10 cellular contexts compared by ENCODE assay signal in genomic region chr9:121322037-121322736, GRCh38. TPM values are rescaled to one million over a fixed set of nuclear protein-coding genes. Genes with fewer than 3 reads are reported as not detected.
DNase-seq lines count a peak whose midpoint lies in the region; ATAC-seq and TF ChIP-seq lines count a peak whose summit lies in the region.
"Had no signal": no experiment of that assay in that cellular context is flagged by ENCODE, and none has a peak within 500 bp of the region (broad histone marks: within the 10 kb centered on the region; RNA-seq: fewer than 3 reads in every experiment).

No MANE protein-coding gene starts in this region.

- no peaks in the 10 kb centered on the region for H3K27me3 ChIP-seq in transverse colon

- intact Hi-C loops in transverse colon (cut with DNase I; ENCODE audit: low total_unique reads): loop anchor here (5.0 kb wide), 1 partner anchor 50 kb away; the partner anchor contains the start of gene STOM

- CTCF ChIA-PET in activated CD4-positive, alpha-beta T cell treated with anti-CD3 and anti-CD28 coated beads, Interleukin-2, amount 10 ng/mL, durations not matched to agents 7 days and 5 days (lab: Charles Lee): interaction anchor here (1.1 kb wide), 1 partner anchor 15 kb away, joined by 4 read pairs; no protein-coding TSS in a partner anchor

- H3K9me3 Mint-ChIP-seq in activated CD4-positive, alpha-beta T cell treated with anti-CD3 and anti-CD28 coated beads, Interleukin-2, amount 10 ng/mL, durations not matched to agents 7 days and 5 days: no peaks in the 10 kb centered on the region
- no peaks in the 10 kb centered on the region for H3K9me3 Mint-ChIP-seq in immature natural killer cell

- peaks cover 14 to 48% (median 21%) of the 10 kb centered on the region in 4 donors for H3K4me1 ChIP-seq in transverse colon

- H3K27me3 Mint-ChIP-seq in activated CD4-positive, alpha-beta T cell treated with anti-CD3 and anti-CD28 coated beads, Interleukin-2, amount 10 ng/mL, durations not matched to agents 7 days and 5 days: no peaks in the 10 kb centered on the region
- peaks cover 2 to 11% (median 3%) of the 10 kb centered on the region in 3 donors for H3K27me3 Mint-ChIP-seq in immature natural killer cell (ENCODE audit: low read depth in 3 of 3)

- peak; percentile 53 for TF ChIP-seq EP300 in transverse colon (IDR thresholded peaks at IDR 0.05; ENCODE audit: low read depth)

- no peaks in the 10 kb centered on the region for H3K9me3 ChIP-seq in transverse colon

- H3K36me3 Mint-ChIP-seq in activated CD4-positive, alpha-beta T cell treated with anti-CD3 and anti-CD28 coated beads, Interleukin-2, amount 10 ng/mL, durations not matched to agents 7 days and 5 days (ENCODE audit: low read depth): peaks cover 5% of the 10 kb centered on the region
- peaks cover 13 to 54% (median 14%) of the 10 kb centered on the region in 3 donors for H3K36me3 Mint-ChIP-seq in immature natural killer cell

- H3K27ac Mint-ChIP-seq in activated CD4-positive, alpha-beta T cell treated with anti-CD3 and anti-CD28 coated beads, Interleukin-2, amount 10 ng/mL, durations not matched to agents 7 days and 5 days: peak overlapping the region; percentile 1
- H3K27ac Mint-ChIP-seq in immature natural killer cell: peak overlapping the region in 3 of 6 donors; percentile 11 to 42 (median 12)

- no peak for TF ChIP-seq CTCF in VCaP (conservative IDR thresholded peaks at IDR 0.05)
- TF ChIP-seq CTCF in transverse colon (IDR thresholded peaks at IDR 0.05): no peak

- no peak for TF ChIP-seq POLR2A in transverse colon (IDR thresholded peaks at IDR 0.05)

- H3K4me3 ChIP-seq in transverse colon: no peak overlapping the region

- DNase-seq in activated CD4-positive, alpha-beta T cell treated with anti-CD3 and anti-CD28 coated beads, Interleukin-2, amount 10 ng/mL, durations not matched to agents 7 days and 5 days: no peak
- no peak for DNase-seq in activated CD4-positive, alpha-beta T cell treated with anti-CD3 and anti-CD28 coated beads, Interleukin-2, amount 50 U/mL, for 1 hour
- DNase-seq in immature natural killer cell (no peak), transverse colon (no peak), NCI-H526 (lab: John Stamatoyannopoulos, UW) (no peak), NCI-H128 (lab: John Stamatoyannopoulos, UW; ENCODE audit: unreplicated experiment) (no peak)

- H3K36me3 ChIP-seq in transverse colon: peaks cover 0 to 48% (median 23%) of the 10 kb centered on the region in 4 donors

- H3K4me3 Mint-ChIP-seq in activated CD4-positive, alpha-beta T cell treated with anti-CD3 and anti-CD28 coated beads, Interleukin-2, amount 10 ng/mL, durations not matched to agents 7 days and 5 days: no peak overlapping the region
- H3K4me3 Mint-ChIP-seq in immature natural killer cell: peak overlapping the region in 3 of 5 donors; percentile 5 to 57 (median 51)
- H3K4me3 Mint-ChIP-seq: CD14-positive monocyte, neural crest cell had no signal

- peaks cover 29% of the 10 kb centered on the region for H3K4me1 Mint-ChIP-seq in activated CD4-positive, alpha-beta T cell treated with anti-CD3 and anti-CD28 coated beads, Interleukin-2, amount 10 ng/mL, durations not matched to agents 7 days and 5 days
- peaks cover 45 to 59% of the 10 kb centered on the region in 2 donors for H3K4me1 Mint-ChIP-seq in immature natural killer cell
- H3K4me1 Mint-ChIP-seq: neural crest cell had no signal

- WGBS in transverse colon (ENCODE audit: low coverage in 1 of 2), 2 donors: 22 to 27% methylated on average over 5 of the region's 5 CpGs

- POLR2A ChIA-PET in activated CD4-positive, alpha-beta T cell treated with anti-CD3 and anti-CD28 coated beads, Interleukin-2, amount 10 ng/mL, durations not matched to agents 7 days and 5 days (lab: Charles Lee): no interaction called here

- in situ Hi-C loops in transverse colon (cut with MboI; ENCODE audit: low pct_ligation_motif_present in 1 of 4, low pct_unique_long_range_greater_than_20kb in 1 of 4, low sequenced_read_pairs in 3 of 4): loop anchor here in 3 of 4 donors (5.0 to 25.0 kb wide), 2 partner anchors 75 to 110 kb away; partner anchors contain the start of gene RAB14 (in 2 of the 3)

- peak overlapping the region; percentile 38; the same call in 1 of the 2 replicates for H3K27ac ChIP-seq in VCaP
- peak overlapping the region; percentile 72 to 87 (median 84) for H3K27ac ChIP-seq in transverse colon

- no peak for ATAC-seq in HG03378 (IDR thresholded peaks at IDR 0.05; ENCODE audit: unreplicated experiment)

RNA-seq across cellular contexts. Expression of gene STOM, which starts 47.9 kb away (rescaled TPM):
- total RNA-seq in activated CD4-positive, alpha-beta T cell treated with anti-CD3 and anti-CD28 coated beads, Interleukin-2, amount 10 ng/mL, durations not matched to agents 7 days and 5 days: 10 to 100 TPM; 35.5 to 48.1 TPM
- polyA plus RNA-seq in immature natural killer cell: 100 to 1,000 TPM; 472 to 632 (median 495) TPM
- 100 to 1,000 TPM in 2 of 4 donors, 10 to 100 TPM in 2; 78.2 to 195 (median 111) TPM for total RNA-seq in transverse colon

RNA-seq across cellular contexts. Expression of gene GSN, which starts 54.2 kb away (rescaled TPM):
- total RNA-seq in activated CD4-positive, alpha-beta T cell treated with anti-CD3 and anti-CD28 coated beads, Interleukin-2, amount 10 ng/mL, durations not matched to agents 7 days and 5 days: 1 to 10 TPM; 2.9 to 3.4 TPM
- polyA plus RNA-seq in immature natural killer cell: 100 to 1,000 TPM; 199 to 325 (median 226) TPM
- 100 to 1,000 TPM; 628 to 986 (median 782) TPM for total RNA-seq in transverse colon

Comparison
In these comparisons a context has a peak if more than half of its experiments do, and no peak if none do; other contexts are left out.
1. RNA of gene GSN, which starts 54.2 kb away (total RNA-seq): 628 to 986 TPM in transverse colon; 2.9 to 3.4 TPM in activated CD4-positive, alpha-beta T cell treated with anti-CD3 and anti-CD28 coated beads, Interleukin-2, amount 10 ng/mL, durations not matched to agents 7 days and 5 days; every median in the first group is over 100 times any median in the second.